ENCODE assay signal across 1 cellular context in genomic region chr3:66495633-66496032, GRCh38.
A peak's percentile ranks its signal among the peaks of the same experiment; 100 is the strongest.
TF ChIP-seq lines count a peak whose summit lies in the region.

No MANE protein-coding gene starts in this region.

TF ChIP-seq in HepG2, 621 proteins besides CTCF, POLR2A, EP300 and RAD21 (continued from another document):
- TF ChIP-seq PCBP2 (optimal IDR thresholded peaks at IDR 0.05; ENCODE audit: low read depth, low read length, poor library complexity, severe bottlenecking) = no peak
- TF ChIP-seq ATF2 (CRISPR knock-in tag; IDR thresholded peaks at IDR 0.05) = no peak
- 0 out of 2 replicates have a peak, but pooled peaks have one; percentile 18 for TF ChIP-seq ZNF614 (CRISPR knock-in tag; IDR thresholded peaks at IDR 0.05; ENCODE audit: borderline replicate concordance)
- TF ChIP-seq HMGXB4 (CRISPR knock-in tag; IDR thresholded peaks at IDR 0.05; ENCODE audit: borderline replicate concordance in 1 of 2, low read depth in 1 of 2) = no peak
- TF ChIP-seq ZNF230 (CRISPR knock-in tag; IDR thresholded peaks at IDR 0.05) = no peak
- TF ChIP-seq EED (CRISPR knock-in tag; IDR thresholded peaks at IDR 0.05) = no peak
- TF ChIP-seq ZSCAN25 (CRISPR knock-in tag; IDR thresholded peaks at IDR 0.05) = peak; percentile 95
- TF ChIP-seq, protein P1, sequence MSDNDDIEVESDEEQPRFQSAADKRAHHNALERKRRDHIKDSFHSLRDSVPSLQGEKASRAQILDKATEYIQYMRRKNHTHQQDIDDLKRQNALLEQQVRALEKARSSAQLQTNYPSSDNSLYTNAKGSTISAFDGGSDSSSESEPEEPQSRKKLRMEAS (IDR thresholded peaks at IDR 0.05) = 0 out of 2 replicates have a peak, but pooled peaks have one; percentile 12
- TF ChIP-seq, protein P2, sequence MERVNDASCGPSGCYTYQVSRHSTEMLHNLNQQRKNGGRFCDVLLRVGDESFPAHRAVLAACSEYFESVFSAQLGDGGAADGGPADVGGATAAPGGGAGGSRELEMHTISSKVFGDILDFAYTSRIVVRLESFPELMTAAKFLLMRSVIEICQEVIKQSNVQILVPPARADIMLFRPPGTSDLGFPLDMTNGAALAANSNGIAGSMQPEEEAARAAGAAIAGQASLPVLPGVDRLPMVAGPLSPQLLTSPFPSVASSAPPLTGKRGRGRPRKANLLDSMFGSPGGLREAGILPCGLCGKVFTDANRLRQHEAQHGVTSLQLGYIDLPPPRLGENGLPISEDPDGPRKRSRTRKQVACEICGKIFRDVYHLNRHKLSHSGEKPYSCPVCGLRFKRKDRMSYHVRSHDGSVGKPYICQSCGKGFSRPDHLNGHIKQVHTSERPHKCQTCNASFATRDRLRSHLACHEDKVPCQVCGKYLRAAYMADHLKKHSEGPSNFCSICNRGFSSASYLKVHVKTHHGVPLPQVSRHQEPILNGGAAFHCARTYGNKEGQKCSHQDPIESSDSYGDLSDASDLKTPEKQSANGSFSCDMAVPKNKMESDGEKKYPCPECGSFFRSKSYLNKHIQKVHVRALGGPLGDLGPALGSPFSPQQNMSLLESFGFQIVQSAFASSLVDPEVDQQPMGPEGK (CRISPR knock-in tag; IDR thresholded peaks at IDR 0.05) = 0 out of 2 replicates have a peak, but pooled peaks have one; percentile 17
- TF ChIP-seq, protein P3, sequence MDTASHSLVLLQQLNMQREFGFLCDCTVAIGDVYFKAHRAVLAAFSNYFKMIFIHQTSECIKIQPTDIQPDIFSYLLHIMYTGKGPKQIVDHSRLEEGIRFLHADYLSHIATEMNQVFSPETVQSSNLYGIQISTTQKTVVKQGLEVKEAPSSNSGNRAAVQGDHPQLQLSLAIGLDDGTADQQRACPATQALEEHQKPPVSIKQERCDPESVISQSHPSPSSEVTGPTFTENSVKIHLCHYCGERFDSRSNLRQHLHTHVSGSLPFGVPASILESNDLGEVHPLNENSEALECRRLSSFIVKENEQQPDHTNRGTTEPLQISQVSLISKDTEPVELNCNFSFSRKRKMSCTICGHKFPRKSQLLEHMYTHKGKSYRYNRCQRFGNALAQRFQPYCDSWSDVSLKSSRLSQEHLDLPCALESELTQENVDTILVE (CRISPR knock-in tag; IDR thresholded peaks at IDR 0.05) = no peak
- TF ChIP-seq ZNF296 (CRISPR knock-in tag; conservative IDR thresholded peaks at IDR 0.05) = no peak
- TF ChIP-seq RBM39 (IDR thresholded peaks at IDR 0.05; ENCODE audit: low read depth, low read length, poor library complexity, severe bottlenecking) = no peak
- TF ChIP-seq E2F1 (CRISPR knock-in tag; IDR thresholded peaks at IDR 0.05) = no peak
- TF ChIP-seq, protein P4, sequence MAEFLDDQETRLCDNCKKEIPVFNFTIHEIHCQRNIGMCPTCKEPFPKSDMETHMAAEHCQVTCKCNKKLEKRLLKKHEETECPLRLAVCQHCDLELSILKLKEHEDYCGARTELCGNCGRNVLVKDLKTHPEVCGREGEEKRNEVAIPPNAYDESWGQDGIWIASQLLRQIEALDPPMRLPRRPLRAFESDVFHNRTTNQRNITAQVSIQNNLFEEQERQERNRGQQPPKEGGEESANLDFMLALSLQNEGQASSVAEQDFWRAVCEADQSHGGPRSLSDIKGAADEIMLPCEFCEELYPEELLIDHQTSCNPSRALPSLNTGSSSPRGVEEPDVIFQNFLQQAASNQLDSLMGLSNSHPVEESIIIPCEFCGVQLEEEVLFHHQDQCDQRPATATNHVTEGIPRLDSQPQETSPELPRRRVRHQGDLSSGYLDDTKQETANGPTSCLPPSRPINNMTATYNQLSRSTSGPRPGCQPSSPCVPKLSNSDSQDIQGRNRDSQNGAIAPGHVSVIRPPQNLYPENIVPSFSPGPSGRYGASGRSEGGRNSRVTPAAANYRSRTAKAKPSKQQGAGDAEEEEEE (CRISPR knock-in tag; IDR thresholded peaks at IDR 0.05; ENCODE audit: borderline replicate concordance) = no peak
- no peak for TF ChIP-seq ZNF292 (CRISPR knock-in tag; IDR thresholded peaks at IDR 0.05; ENCODE audit: borderline replicate concordance, low read depth)
- TF ChIP-seq BCL6 (CRISPR knock-in tag; IDR thresholded peaks at IDR 0.05) = 0 out of 2 replicates have a peak, but pooled peaks have one; percentile 24
- no peak for TF ChIP-seq ZNF619 (CRISPR knock-in tag; IDR thresholded peaks at IDR 0.05)
- no peak for TF ChIP-seq ZFYVE20 (CRISPR knock-in tag; IDR thresholded peaks at IDR 0.05; ENCODE audit: borderline replicate concordance, low read depth)
- no peak for TF ChIP-seq TCF7 (IDR thresholded peaks at IDR 0.05; ENCODE audit: low read depth)
- no peak for TF ChIP-seq RCOR2 (CRISPR knock-in tag; IDR thresholded peaks at IDR 0.05)
- TF ChIP-seq, protein P5, sequence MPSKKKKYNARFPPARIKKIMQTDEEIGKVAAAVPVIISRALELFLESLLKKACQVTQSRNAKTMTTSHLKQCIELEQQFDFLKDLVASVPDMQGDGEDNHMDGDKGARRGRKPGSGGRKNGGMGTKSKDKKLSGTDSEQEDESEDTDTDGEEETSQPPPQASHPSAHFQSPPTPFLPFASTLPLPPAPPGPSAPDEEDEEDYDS (CRISPR knock-in tag; IDR thresholded peaks at IDR 0.05) = no peak
- no peak for TF ChIP-seq ZNF776 (CRISPR knock-in tag; IDR thresholded peaks at IDR 0.05)
- TF ChIP-seq ZNF703 (CRISPR knock-in tag; IDR thresholded peaks at IDR 0.05; ENCODE audit: borderline replicate concordance) = no peak
- peak; percentile 81 for TF ChIP-seq RARA (CRISPR knock-in tag; IDR thresholded peaks at IDR 0.05)
- TF ChIP-seq TEAD3 (CRISPR knock-in tag; optimal IDR thresholded peaks at IDR 0.05; ENCODE audit: borderline replicate concordance) = peak; percentile 12
- TF ChIP-seq, protein P6, sequence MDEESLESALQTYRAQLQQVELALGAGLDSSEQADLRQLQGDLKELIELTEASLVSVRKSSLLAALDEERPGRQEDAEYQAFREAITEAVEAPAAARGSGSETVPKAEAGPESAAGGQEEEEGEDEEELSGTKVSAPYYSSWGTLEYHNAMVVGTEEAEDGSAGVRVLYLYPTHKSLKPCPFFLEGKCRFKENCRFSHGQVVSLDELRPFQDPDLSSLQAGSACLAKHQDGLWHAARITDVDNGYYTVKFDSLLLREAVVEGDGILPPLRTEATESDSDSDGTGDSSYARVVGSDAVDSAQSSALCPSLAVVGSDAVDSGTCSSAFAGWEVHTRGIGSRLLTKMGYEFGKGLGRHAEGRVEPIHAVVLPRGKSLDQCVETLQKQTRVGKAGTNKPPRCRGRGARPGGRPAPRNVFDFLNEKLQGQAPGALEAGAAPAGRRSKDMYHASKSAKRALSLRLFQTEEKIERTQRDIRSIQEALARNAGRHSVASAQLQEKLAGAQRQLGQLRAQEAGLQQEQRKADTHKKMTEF (CRISPR knock-in tag; IDR thresholded peaks at IDR 0.05) = no peak
- no peak for TF ChIP-seq TBP (CRISPR knock-in tag; IDR thresholded peaks at IDR 0.05)
- TF ChIP-seq ZNF264 (CRISPR knock-in tag; IDR thresholded peaks at IDR 0.05) = no peak
- no peak for TF ChIP-seq ZBTB7A (CRISPR knock-in tag; IDR thresholded peaks at IDR 0.05)
- TF ChIP-seq NR2F6 (IDR thresholded peaks at IDR 0.05) = peak; percentile 54
- TF ChIP-seq NR2F6 (CRISPR knock-in tag; IDR thresholded peaks at IDR 0.05) = no peak
- peak; percentile 32 for TF ChIP-seq ZEB1 (IDR thresholded peaks at IDR 0.05; ENCODE audit: insufficient replicate concordance, low read depth)
- no peak for TF ChIP-seq KDM5A (IDR thresholded peaks at IDR 0.05; ENCODE audit: borderline replicate concordance, low read length)
- TF ChIP-seq ZZZ3 (CRISPR knock-in tag; IDR thresholded peaks at IDR 0.05; ENCODE audit: borderline replicate concordance) = no peak
- TF ChIP-seq ESRRA (CRISPR knock-in tag; IDR thresholded peaks at IDR 0.05; ENCODE audit: low read depth) = no peak
- no peak for TF ChIP-seq ZNF512B (CRISPR knock-in tag; IDR thresholded peaks at IDR 0.05; ENCODE audit: borderline replicate concordance)
- no peak for TF ChIP-seq ZNF329 (CRISPR knock-in tag; IDR thresholded peaks at IDR 0.05; ENCODE audit: low read depth)
- TF ChIP-seq RORA (CRISPR knock-in tag; IDR thresholded peaks at IDR 0.05) = no peak
- no peak for TF ChIP-seq KLF11 (CRISPR knock-in tag; IDR thresholded peaks at IDR 0.05)
- no peak for TF ChIP-seq THRA (CRISPR knock-in tag; IDR thresholded peaks at IDR 0.05; ENCODE audit: borderline replicate concordance)
- TF ChIP-seq GABPB1 (CRISPR knock-in tag; IDR thresholded peaks at IDR 0.05) = no peak
